29 cellular contexts compared by ENCODE assay signal in the genomic region with DNA sequence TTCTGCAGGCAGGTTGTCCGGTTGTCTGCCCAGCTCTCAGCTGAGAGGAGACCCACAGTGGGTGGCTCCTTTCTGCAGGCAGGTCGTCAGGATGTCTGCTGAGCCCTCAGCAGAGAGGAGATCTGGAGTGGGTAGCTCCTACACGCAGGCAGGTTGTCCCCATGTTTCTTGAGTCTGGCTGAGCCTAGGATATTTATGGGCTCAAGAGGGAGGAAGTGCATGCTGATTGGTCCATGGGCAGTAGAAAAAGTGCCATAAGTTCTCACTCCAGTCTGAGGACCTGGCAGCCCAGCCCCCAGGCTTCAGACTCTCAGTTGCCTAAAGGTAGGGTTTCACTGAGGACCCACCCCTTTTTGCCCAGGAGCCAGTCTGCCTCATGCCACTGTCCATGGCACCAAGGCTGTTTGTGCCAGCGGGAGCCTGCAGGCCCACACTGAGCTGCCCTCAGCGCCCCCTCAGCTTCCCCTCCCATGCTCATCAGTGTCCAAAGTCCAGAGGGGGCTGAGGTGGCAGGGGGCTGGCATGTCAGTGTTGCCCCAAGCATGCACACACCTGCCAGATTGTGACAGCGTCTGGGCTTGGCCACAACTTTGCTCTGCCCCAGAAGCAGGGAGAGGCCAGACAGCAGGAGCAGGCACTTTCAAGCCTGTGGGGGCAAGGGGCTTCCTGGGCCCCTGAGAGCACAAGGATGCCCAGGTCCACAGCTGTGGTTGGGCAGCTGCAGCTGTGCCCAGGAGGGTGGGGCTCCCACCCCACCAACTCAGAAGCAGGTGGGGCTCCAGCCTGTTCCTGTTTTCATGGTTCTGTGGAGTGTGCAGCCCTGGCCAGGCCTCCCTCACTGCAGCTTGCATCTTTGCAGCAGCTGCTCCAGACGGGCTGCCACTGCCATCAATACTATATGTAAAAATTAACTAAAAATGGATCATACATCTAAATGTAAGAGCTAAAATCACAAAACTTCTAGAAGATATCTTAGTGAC. TPM values are rescaled to one million over a fixed set of nuclear protein-coding genes. Genes with fewer than 3 reads are reported as not detected.
DNase-seq lines count a peak whose midpoint lies in the region; ATAC-seq and TF ChIP-seq lines count a peak whose summit lies in the region.
"Had no signal": no experiment of that assay in that cellular context is flagged by ENCODE, and none has a peak within 500 bp of the region (broad histone marks: within the 10 kb centered on the region; RNA-seq: fewer than 3 reads in every experiment).

No MANE protein-coding gene starts in this region.

- peak overlapping the region in 8 of 11 experiments; percentile 11 to 69 (median 52); a peak in 11 of 22 replicates for H3K27ac ChIP-seq in BLaER1 treated with 17β-estradiol and CSF1 and Interleukin-3, amounts not matched to agents 10 nM and 100 nM
- H3K27ac ChIP-seq in Peyer's patch = peak overlapping the region in 2 of 4 donors; percentile 23 to 71
- H3K27ac ChIP-seq: GM23248, lower lobe of right lung, PC-9, SJCRH30, upper lobe of left lung had no signal

- DNase-seq in Peyer's patch (peak in 2 of 3 donors; percentile 76 to 81), naive B cell (peak; percentile 76), NCI-H146 (lab: John Stamatoyannopoulos, UW) (no peak), HAP-1 (ENCODE audit: low spot score in 2 of 2) (no peak)
- DNase-seq in activated CD4-positive, CD25-positive, alpha-beta regulatory T cell treated with anti-CD3 and anti-CD28 coated beads, Interleukin-2, amount 50 U/mL, for 72 hours = no peak
- DNase-seq: activated CD4-positive, alpha-beta T cell treated with anti-CD3 and anti-CD28 coated beads for 4 hours; activated CD8-positive, alpha-beta memory T cell treated with anti-CD3 and anti-CD28 coated beads for 24 hours; activated effector memory CD4-positive, alpha-beta T cell treated with Interleukin-2 at 50 U/mL for 16 hours; anterior cingulate cortex; CD4-positive, alpha-beta T cell; effector CD4-positive, alpha-beta T cell; GM23248; lower lobe of right lung; NCI-H1436; NCI-H2107; NCI-H446; PC-9; stimulated activated CD4-positive, alpha-beta T cell treated with anti-CD3 and anti-CD28 coated beads, Interleukin-4, amount 100 ng/mL, for 24 hours; T-helper 1 cell had no signal

- TF ChIP-seq POLR2A in Peyer's patch (IDR thresholded peaks at IDR 0.05) = no peak

- peak overlapping the region; percentile 27 to 61 (median 47); a peak in 20 of 22 replicates for H3K4me2 ChIP-seq in BLaER1 treated with 17β-estradiol and CSF1 and Interleukin-3, amounts not matched to agents 10 nM and 100 nM
- H3K4me2 ChIP-seq: PC-9 had no signal

- ATAC-seq in naive B cell (ENCODE audit: low read depth in 2 of 2) = peak; percentile 57 to 64
- ATAC-seq: lower lobe of right lung; mucosa of descending colon; sciatic nerve; stimulated activated effector memory CD8-positive, alpha-beta T cell treated with anti-CD3 and anti-CD28 coated beads, Interleukin-12 subunit alpha, Interleukin-12 subunit beta, amount 100 ng/mL, for 72 hours had no signal

- peak overlapping the region; percentile 89 to 91 (median 90) for H3K27ac Mint-ChIP-seq in IgD-negative memory B cell
- H3K27ac Mint-ChIP-seq in naive B cell = peak overlapping the region; percentile 57 to 94 (median 77)
- H3K27ac Mint-ChIP-seq: activated naive CD8-positive, alpha-beta T cell; CD4-positive, alpha-beta T cell; stimulated activated effector memory CD8-positive, alpha-beta T cell treated with anti-CD3 and anti-CD28 coated beads, Interleukin-12 subunit alpha, Interleukin-12 subunit beta, amount 100 ng/mL, for 72 hours had no signal

- no peaks in the 10 kb centered on the region for H3K27me3 ChIP-seq in BLaER1 treated with 17β-estradiol and CSF1 and Interleukin-3, amounts not matched to agents 10 nM and 100 nM
- H3K27me3 ChIP-seq in Peyer's patch = no peaks in the 10 kb centered on the region
- H3K27me3 ChIP-seq in HAP-1 (ENCODE audit: low read depth) = peaks cover 2% of the 10 kb centered on the region
- H3K27me3 ChIP-seq: SJCRH30, upper lobe of left lung had no signal

- H3K27me3 Mint-ChIP-seq in IgD-negative memory B cell (no peaks in the 10 kb centered on the region), naive B cell (no peaks in the 10 kb centered on the region)
- H3K27me3 Mint-ChIP-seq: activated naive CD8-positive, alpha-beta T cell; CD4-positive, alpha-beta T cell had no signal

- H3K36me3 ChIP-seq in BLaER1 treated with 17β-estradiol and CSF1 and Interleukin-3, amounts not matched to agents 10 nM and 100 nM = peaks cover 0 to 10% (median 0%) of the 10 kb centered on the region in 11 experiments; a peak in 4 of 22 replicates
- no peaks in the 10 kb centered on the region for H3K36me3 ChIP-seq in Peyer's patch
- H3K36me3 ChIP-seq in HAP-1 (replicated peaks) = no peaks in the 10 kb centered on the region
- H3K36me3 ChIP-seq: lower lobe of right lung, SJCRH30, upper lobe of left lung had no signal

- H3K4me3 ChIP-seq in BLaER1 treated with 17β-estradiol and CSF1 and Interleukin-3, amounts not matched to agents 10 nM and 100 nM = peak overlapping the region in 3 of 10 experiments; percentile 8 to 20 (median 15); a peak in 3 of 20 replicates
- no peak overlapping the region for H3K4me3 ChIP-seq in Peyer's patch
- no peak overlapping the region for H3K4me3 ChIP-seq in HAP-1
- H3K4me3 ChIP-seq: GM23248, lower lobe of right lung, mucosa of descending colon, PC-9, SJCRH30, upper lobe of left lung had no signal

- no peaks in the 10 kb centered on the region for H4K20me1 ChIP-seq in BLaER1 treated with 17β-estradiol and CSF1 and Interleukin-3, amounts not matched to agents 10 nM and 100 nM

- no peak overlapping the region for H3K9ac ChIP-seq in BLaER1 treated with 17β-estradiol and CSF1 and Interleukin-3, amounts not matched to agents 10 nM and 100 nM
- H3K9ac ChIP-seq: GM23248 had no signal

- in situ Hi-C loops in HAP-1 (cut with MboI; ENCODE audit: low sequenced_read_pairs) = loop anchor here (25.0 kb wide), 1 partner anchor 193 kb away; no protein-coding TSS in a partner anchor

- no peak for TF ChIP-seq CTCF in Peyer's patch (IDR thresholded peaks at IDR 0.05)

- peaks cover 22 to 32% (median 26%) of the 10 kb centered on the region in 11 experiments for H3K9me3 ChIP-seq in BLaER1 treated with 17β-estradiol and CSF1 and Interleukin-3, amounts not matched to agents 10 nM and 100 nM (replicated peaks in 1 of 11)
- H3K9me3 ChIP-seq in Peyer's patch (no peaks in the 10 kb centered on the region), HAP-1 (no peaks in the 10 kb centered on the region; the same call in 1 of the 2 replicates)
- H3K9me3 ChIP-seq: lower lobe of right lung, mucosa of descending colon, SJCRH30, upper lobe of left lung had no signal

- H3K36me3 Mint-ChIP-seq in IgD-negative memory B cell (peaks cover 4% of the 10 kb centered on the region), naive B cell (peaks cover 0 to 10% of the 10 kb centered on the region in 2 donors)
- H3K36me3 Mint-ChIP-seq: activated naive CD8-positive, alpha-beta T cell; stimulated activated effector memory CD8-positive, alpha-beta T cell treated with anti-CD3 and anti-CD28 coated beads, Interleukin-12 subunit alpha, Interleukin-12 subunit beta, amount 100 ng/mL, for 72 hours had no signal

- peaks cover 2 to 11% (median 4%) of the 10 kb centered on the region in 3 donors for H3K9me3 Mint-ChIP-seq in IgD-negative memory B cell
- peaks cover 0 to 21% (median 13%) of the 10 kb centered on the region in 7 donors for H3K9me3 Mint-ChIP-seq in naive B cell
- H3K9me3 Mint-ChIP-seq: CD4-positive, alpha-beta T cell; neural crest cell; stimulated activated effector memory CD8-positive, alpha-beta T cell treated with anti-CD3 and anti-CD28 coated beads, Interleukin-12 subunit alpha, Interleukin-12 subunit beta, amount 100 ng/mL, for 72 hours had no signal

- H3K4me1 Mint-ChIP-seq in IgD-negative memory B cell (peaks cover 16 to 38% (median 37%) of the 10 kb centered on the region in 3 donors), naive B cell (peaks cover 33 to 75% (median 36%) of the 10 kb centered on the region in 3 donors)

- H3K4me3 Mint-ChIP-seq in IgD-negative memory B cell (peak overlapping the region; percentile 21 to 87 (median 82)), naive B cell (peak overlapping the region; percentile 51 to 80 (median 72))
- H3K4me3 Mint-ChIP-seq: activated naive CD8-positive, alpha-beta T cell; CD4-positive, alpha-beta T cell; neural crest cell; stimulated activated effector memory CD8-positive, alpha-beta T cell treated with anti-CD3 and anti-CD28 coated beads, Interleukin-12 subunit alpha, Interleukin-12 subunit beta, amount 100 ng/mL, for 72 hours had no signal

- peaks cover 12 to 25% (median 18%) of the 10 kb centered on the region in 10 experiments for H3K4me1 ChIP-seq in BLaER1 treated with 17β-estradiol and CSF1 and Interleukin-3, amounts not matched to agents 10 nM and 100 nM
- peaks cover 0 to 5% (median 0%) of the 10 kb centered on the region in 4 donors for H3K4me1 ChIP-seq in Peyer's patch
- H3K4me1 ChIP-seq in HAP-1 = no peaks in the 10 kb centered on the region; the same call in 1 of the 2 replicates

RNA-seq across cellular contexts. Expression of gene RNF141, which starts 3.8 kb away (rescaled TPM):
- 73.6 TPM for polyA plus RNA-seq in IgD-negative memory B cell
- 10 to 100 TPM; 28.1 to 35.1 (median 33.5) TPM for total RNA-seq in Peyer's patch
- polyA plus RNA-seq in naive B cell (ENCODE audit: low read depth in 6 of 6) = 100 to 1,000 TPM; 101 to 187 (median 132) TPM

RNA-seq across cellular contexts. Expression of gene LYVE1, which starts 23.7 kb away (rescaled TPM):
- polyA plus RNA-seq in IgD-negative memory B cell (0.10 TPM), naive B cell (ENCODE audit: low read depth in 6 of 6) (under 1 TPM in 5 of 6 donors, not detected in 1; 0.08 to 0.38 (median 0.29) TPM)
- 10 to 100 TPM in 3 of 4 donors, 1 to 10 TPM in 1; 4.1 to 50.3 (median 21.4) TPM for total RNA-seq in Peyer's patch
- total RNA-seq: CD4-positive, alpha-beta T cell; GM23248; kidney epithelial cell; PC-9; SJCRH30 had no signal
- polyA plus RNA-seq: GM23248 had no signal

Comparison
In these comparisons a context has a peak if more than half of its experiments do, and no peak if none do; other contexts are left out.
1. DNase-seq: peak in Peyer's patch (2 of 3) and naive B cell (single experiment); none in NCI-H146 (single experiment), HAP-1 (0 of 2) and activated CD4-positive, CD25-positive, alpha-beta regulatory T cell treated with anti-CD3 and anti-CD28 coated beads, Interleukin-2, amount 50 U/mL, for 72 hours (single experiment).